In the genomic region with DNA sequence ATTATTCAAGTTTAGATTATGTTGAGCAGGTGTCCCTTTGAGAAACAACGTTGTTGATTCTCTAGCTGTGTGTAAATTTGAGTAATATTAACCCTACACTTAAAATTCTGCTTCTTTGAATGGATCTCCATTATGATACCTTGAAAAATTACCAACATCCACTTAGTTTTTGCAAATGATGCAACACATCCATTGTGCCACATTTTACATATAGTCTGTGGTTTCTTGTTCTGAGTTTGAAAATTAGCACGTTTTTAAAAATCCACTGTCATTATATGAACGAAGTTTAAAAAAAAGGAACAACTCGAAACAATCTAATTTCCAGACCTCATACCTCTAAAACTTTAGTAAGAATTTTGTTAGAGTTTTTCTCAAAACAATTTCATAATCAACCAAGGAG, we compare ENCODE assay signal across 2 cellular contexts.
TF ChIP-seq lines count a peak whose summit lies in the region.

No MANE protein-coding gene starts in this region.

TF ChIP-seq in GM12878, 131 proteins besides CTCF, POLR2A, EP300 and RAD21:
- TF ChIP-seq EZH2 (IDR thresholded peaks at IDR 0.05; ENCODE audit: borderline replicate concordance, control insufficient read depth, low read depth, low read length) (no peak), BHLHE40 (IDR thresholded peaks at IDR 0.05; ENCODE audit: borderline replicate concordance in 1 of 2, low read depth in 2 of 2, low read length in 1 of 2) (peak in 1 of 2 experiments; percentile 53; a peak in 1 of 4 replicates)

TF ChIP-seq in WTC11, 78 proteins besides CTCF, POLR2A, EP300 and RAD21:
- TF ChIP-seq ZNF317 (CRISPR knock-in tag; IDR thresholded peaks at IDR 0.05; ENCODE audit: borderline replicate concordance, low read depth) (no peak), RORB (CRISPR knock-in tag; IDR thresholded peaks at IDR 0.05) (no peak), GTF2I (CRISPR knock-in tag; conservative IDR thresholded peaks at IDR 0.05) (no peak), ATF1 (CRISPR knock-in tag; IDR thresholded peaks at IDR 0.05) (no peak), ZBTB43 (CRISPR knock-in tag; IDR thresholded peaks at IDR 0.05) (no peak), ZNF671 (CRISPR knock-in tag; IDR thresholded peaks at IDR 0.05) (no peak), HMGA2 (CRISPR knock-in tag; IDR thresholded peaks at IDR 0.05) (no peak), TP53 (CRISPR knock-in tag; IDR thresholded peaks at IDR 0.05) (no peak), ZBTB21 (CRISPR knock-in tag; IDR thresholded peaks at IDR 0.05; ENCODE audit: borderline replicate concordance) (no peak), ZNF396 (CRISPR knock-in tag; IDR thresholded peaks at IDR 0.05; ENCODE audit: borderline replicate concordance) (no peak), IRF2 (CRISPR knock-in tag; IDR thresholded peaks at IDR 0.05; ENCODE audit: borderline replicate concordance, low read depth) (no peak)
- TF ChIP-seq, protein P1, sequence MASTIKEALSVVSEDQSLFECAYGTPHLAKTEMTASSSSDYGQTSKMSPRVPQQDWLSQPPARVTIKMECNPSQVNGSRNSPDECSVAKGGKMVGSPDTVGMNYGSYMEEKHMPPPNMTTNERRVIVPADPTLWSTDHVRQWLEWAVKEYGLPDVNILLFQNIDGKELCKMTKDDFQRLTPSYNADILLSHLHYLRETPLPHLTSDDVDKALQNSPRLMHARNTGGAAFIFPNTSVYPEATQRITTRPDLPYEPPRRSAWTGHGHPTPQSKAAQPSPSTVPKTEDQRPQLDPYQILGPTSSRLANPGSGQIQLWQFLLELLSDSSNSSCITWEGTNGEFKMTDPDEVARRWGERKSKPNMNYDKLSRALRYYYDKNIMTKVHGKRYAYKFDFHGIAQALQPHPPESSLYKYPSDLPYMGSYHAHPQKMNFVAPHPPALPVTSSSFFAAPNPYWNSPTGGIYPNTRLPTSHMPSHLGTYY (CRISPR knock-in tag; IDR thresholded peaks at IDR 0.05), result no peak
- TF ChIP-seq, protein P2, sequence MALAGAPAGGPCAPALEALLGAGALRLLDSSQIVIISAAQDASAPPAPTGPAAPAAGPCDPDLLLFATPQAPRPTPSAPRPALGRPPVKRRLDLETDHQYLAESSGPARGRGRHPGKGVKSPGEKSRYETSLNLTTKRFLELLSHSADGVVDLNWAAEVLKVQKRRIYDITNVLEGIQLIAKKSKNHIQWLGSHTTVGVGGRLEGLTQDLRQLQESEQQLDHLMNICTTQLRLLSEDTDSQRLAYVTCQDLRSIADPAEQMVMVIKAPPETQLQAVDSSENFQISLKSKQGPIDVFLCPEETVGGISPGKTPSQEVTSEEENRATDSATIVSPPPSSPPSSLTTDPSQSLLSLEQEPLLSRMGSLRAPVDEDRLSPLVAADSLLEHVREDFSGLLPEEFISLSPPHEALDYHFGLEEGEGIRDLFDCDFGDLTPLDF (CRISPR knock-in tag; IDR thresholded peaks at IDR 0.05), result no peak
- TF ChIP-seq, protein P3, sequence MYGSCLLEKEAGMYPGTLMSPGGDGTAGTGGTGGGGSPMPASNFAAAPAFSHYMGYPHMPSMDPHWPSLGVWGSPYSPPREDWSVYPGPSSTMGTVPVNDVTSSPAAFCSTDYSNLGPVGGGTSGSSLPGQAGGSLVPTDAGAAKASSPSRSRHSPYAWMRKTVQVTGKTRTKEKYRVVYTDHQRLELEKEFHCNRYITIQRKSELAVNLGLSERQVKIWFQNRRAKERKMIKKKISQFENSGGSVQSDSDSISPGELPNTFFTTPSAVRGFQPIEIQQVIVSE (CRISPR knock-in tag; IDR thresholded peaks at IDR 0.05; ENCODE audit: borderline replicate concordance), result no peak
TF ChIP-seq in WTC11: peak in this region for 0.
